26 cellular contexts compared by ENCODE assay signal in the genomic region with DNA sequence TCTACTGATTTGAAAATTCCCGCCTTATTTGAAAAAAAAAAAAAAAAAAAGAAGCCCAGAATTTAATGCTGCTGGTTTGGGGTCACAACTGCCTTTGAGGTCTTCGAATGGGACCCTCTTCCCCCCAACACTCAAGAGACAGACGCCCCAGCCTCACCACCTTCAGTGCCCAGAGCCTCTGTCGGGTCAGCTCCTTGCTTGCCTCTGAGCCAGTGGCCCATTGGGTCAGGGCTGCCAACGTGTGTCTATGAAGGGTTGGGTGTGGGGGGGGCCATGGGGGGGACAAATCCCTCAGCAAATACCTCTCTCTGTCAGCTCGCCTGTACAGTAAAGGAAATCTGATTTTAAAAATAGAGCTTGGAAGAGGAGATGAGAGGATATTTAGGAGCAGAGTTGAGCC. TPM values are rescaled to one million over a fixed set of nuclear protein-coding genes. Genes with fewer than 3 reads are reported as not detected.
"Had no signal": no experiment of that assay in that cellular context is flagged by ENCODE, and none has a peak within 500 bp of the region (broad histone marks: within the 10 kb centered on the region; RNA-seq: fewer than 3 reads in every experiment).

No MANE protein-coding gene starts in this region.

- H3K27me3 ChIP-seq: hepatocyte, vagina had no signal

- DNase-seq: activated CD4-positive, alpha-beta memory T cell treated with anti-CD3 and anti-CD28 coated beads, Interleukin-2, amount 10 ng/mL, durations not matched to agents 7 days and 5 days; activated CD4-positive, alpha-beta T cell treated with anti-CD3 and anti-CD28 coated beads, Interleukin-2, amount 10 ng/mL, durations not matched to agents 24 days and 14 days; activated CD8-positive, alpha-beta memory T cell treated with anti-CD3 and anti-CD28 coated beads, Interleukin-2, amount 10 ng/mL, durations not matched to agents 7 days and 5 days; activated naive CD4-positive, alpha-beta T cell; activated naive CD8-positive, alpha-beta T cell treated with anti-CD3 and anti-CD28 coated beads for 36 hours; amniotic stem cell; effector memory CD4-positive, alpha-beta T cell; foreskin keratinocyte; immature natural killer cell; kidney glomerular epithelial cell; midbrain; transverse colon had no signal

- H3K36me3 ChIP-seq: prostate gland, transverse colon, vagina had no signal

- H3K27ac ChIP-seq: foreskin keratinocyte, prostate gland, transverse colon, vagina, VCaP had no signal

- H3K4me3 ChIP-seq: hepatocyte, prostate gland, transverse colon, vagina had no signal

- ATAC-seq: activated CD4-positive, CD25-positive, alpha-beta regulatory T cell treated with anti-CD3 and anti-CD28 coated beads, Interleukin-2, amount 50 U/mL, for 24 hours; activated CD8-positive, alpha-beta memory T cell treated with anti-CD3 and anti-CD28 coated beads, Interleukin-2, amount 10 ng/mL, durations not matched to agents 7 days and 5 days; activated T-helper 17 cell treated with anti-CD3 and anti-CD28 coated beads, Interleukin-2, amount 50 U/mL, for 72 hours; foreskin keratinocyte; left ventricle myocardium superior; natural killer cell; stimulated activated memory B cell treated with anti-CD40 and anti-IgM and Interleukin-4, amounts not matched to agents 10 μg/mL and 1 μg/mL and 100 μg/mL, for 72 hours had no signal

- H3K9me3 ChIP-seq: prostate gland, transverse colon, vagina had no signal

- H3K4me1 ChIP-seq: foreskin keratinocyte, prostate gland, vagina had no signal

RNA-seq across cellular contexts. Expression of gene RTL1, which starts 13.5 kb away (rescaled TPM):
- total RNA-seq: activated CD4-positive, alpha-beta memory T cell treated with anti-CD3 and anti-CD28 coated beads, Interleukin-2, amount 10 ng/mL, durations not matched to agents 7 days and 5 days; activated CD4-positive, alpha-beta T cell treated with anti-CD3 and anti-CD28 coated beads, Interleukin-2, amount 10 ng/mL, durations not matched to agents 24 days and 14 days; activated CD8-positive, alpha-beta memory T cell treated with anti-CD3 and anti-CD28 coated beads, Interleukin-2, amount 10 ng/mL, durations not matched to agents 7 days and 5 days; activated naive CD8-positive, alpha-beta T cell treated with anti-CD3 and anti-CD28 coated beads for 36 hours; activated T-helper 17 cell treated with anti-CD3 and anti-CD28 coated beads, Interleukin-2, amount 50 U/mL, for 72 hours; bronchial epithelial cell; foreskin keratinocyte; glomerular endothelial cell; left ventricle myocardium superior; natural killer cell; osteocyte; T-helper 2 cell treated with Interferon-gamma antibody and Interleukin-4, amounts not matched to agents 100 ng/mL and 5 ng/mL, for 36 hours; temporal lobe; transverse colon; vagina had no signal
- polyA plus RNA-seq: foreskin keratinocyte, immature natural killer cell had no signal
